In genomic region chr1:16665836-16666235, GRCh38 we compare ENCODE assay signal across 4 cellular contexts. TPM values are rescaled to one million over a fixed set of nuclear protein-coding genes. Genes with fewer than 3 reads are reported as not detected.
"Had no signal": no experiment of that assay in that cellular context is flagged by ENCODE, and none has a peak within 500 bp of the region (broad histone marks: within the 10 kb centered on the region; RNA-seq: fewer than 3 reads in every experiment).

No MANE protein-coding gene starts in this region.

RNA-seq across cellular contexts. Expression of gene RNU1-3, which starts 0.9 kb away (rescaled TPM):
- total RNA-seq: myocyte had no signal
- polyA plus RNA-seq: hepatocyte, lung, mammary epithelial cell had no signal
